29 cellular contexts compared by ENCODE assay signal in genomic region chr20:60240986-60241385, GRCh38.
"Had no signal": no experiment of that assay in that cellular context is flagged by ENCODE, and none has a peak within 500 bp of the region (broad histone marks: within the 10 kb centered on the region; RNA-seq: fewer than 3 reads in every experiment).

No MANE protein-coding gene starts in this region.

- H3K27me3 Mint-ChIP-seq: natural killer cell treated with Interleukin-12 subunit alpha and Interleukin-12 subunit beta and Interleukin-15 and Interleukin-18, amount 100 ng/mL, for 72 hours had no signal

- H3K27ac ChIP-seq: neutrophil, ovary, parathyroid adenoma, psoas muscle, right lobe of liver, sigmoid colon, stomach, thoracic aorta, thyroid gland, tibial nerve, upper lobe of left lung had no signal

- DNase-seq: naive thymus-derived CD8-positive, alpha-beta T cell; nephron progenitor cell; nucleus accumbens; ovary; posterior cingulate gyrus; psoas muscle; right cardiac atrium; right lobe of liver; sigmoid colon; small intestine; stimulated activated CD4-positive, alpha-beta T cell treated with anti-CD3 and anti-CD28 coated beads, Interleukin-15, amount 100 ng/mL, for 24 hours; stimulated activated CD4-positive, alpha-beta T cell treated with anti-CD3 and anti-CD28 coated beads, Interleukin-2, amount 100 ng/mL, for 24 hours; stimulated activated CD4-positive, alpha-beta T cell treated with anti-CD3 and anti-CD28 coated beads, Interleukin-2, amount 100 ng/mL, for 48 hours; stimulated activated CD4-positive, alpha-beta T cell treated with anti-CD3 and anti-CD28 coated beads, Interleukin-4, amount 100 ng/mL, for 24 hours; stimulated activated naive B cell treated with anti-CD40 and anti-IgM and Interleukin-4, amounts not matched to agents 10 μg/mL and 1 μg/mL and 100 μg/mL, for 72 hours; stimulated activated naive CD4-positive, alpha-beta T cell treated with Interleukin-2 at 50 U/mL for 16 hours; stomach; thyroid gland; trophoblast cell; upper lobe of left lung had no signal

- H3K9me3 ChIP-seq: neutrophil, ovary, psoas muscle, right lobe of liver, stomach, thoracic aorta, thyroid gland, tibial nerve, upper lobe of left lung had no signal

- ATAC-seq: naive thymus-derived CD8-positive, alpha-beta T cell; natural killer cell treated with Interleukin-12 subunit alpha and Interleukin-12 subunit beta and Interleukin-15 and Interleukin-18, amount 100 ng/mL, for 72 hours; psoas muscle; right cardiac atrium; right lobe of liver; stimulated activated effector memory CD8-positive, alpha-beta T cell treated with anti-CD3 and anti-CD28 coated beads, Interleukin-12 subunit alpha, Interleukin-12 subunit beta, amount 100 ng/mL, for 72 hours; stimulated activated naive B cell treated with anti-CD40 and anti-IgM and Interleukin-4, amounts not matched to agents 10 μg/mL and 1 μg/mL and 100 μg/mL, for 72 hours had no signal

- H3K27ac Mint-ChIP-seq: naive thymus-derived CD8-positive, alpha-beta T cell; natural killer cell treated with Interleukin-12 subunit alpha and Interleukin-12 subunit beta and Interleukin-15 and Interleukin-18, amount 100 ng/mL, for 72 hours; nephron progenitor cell; progenitor cell of endocrine pancreas; stimulated activated effector memory CD8-positive, alpha-beta T cell treated with anti-CD3 and anti-CD28 coated beads, Interleukin-12 subunit alpha, Interleukin-12 subunit beta, amount 100 ng/mL, for 72 hours; stimulated activated naive B cell treated with anti-CD40 and anti-IgM and Interleukin-4, amounts not matched to agents 10 μg/mL and 1 μg/mL and 100 μg/mL, for 72 hours; stimulated activated naive CD8-positive, alpha-beta T cell treated with anti-CD3 and anti-CD28 coated beads, Interleukin-15, Interleukin-2, amounts not matched to agents 100 ng/mL and 50 ng/mL, for 24 hours had no signal

- H3K9me3 Mint-ChIP-seq: naive thymus-derived CD8-positive, alpha-beta T cell; natural killer cell treated with Interleukin-12 subunit alpha and Interleukin-12 subunit beta and Interleukin-15 and Interleukin-18, amount 100 ng/mL, for 72 hours; neural crest cell; stimulated activated effector memory CD8-positive, alpha-beta T cell treated with anti-CD3 and anti-CD28 coated beads, Interleukin-12 subunit alpha, Interleukin-12 subunit beta, amount 100 ng/mL, for 72 hours; stimulated activated naive B cell treated with anti-CD40 and anti-IgM and Interleukin-4, amounts not matched to agents 10 μg/mL and 1 μg/mL and 100 μg/mL, for 72 hours; stimulated activated naive CD8-positive, alpha-beta T cell treated with anti-CD3 and anti-CD28 coated beads, Interleukin-15, Interleukin-2, amounts not matched to agents 100 ng/mL and 50 ng/mL, for 24 hours had no signal

- H3K4me1 Mint-ChIP-seq: stimulated activated effector memory CD8-positive, alpha-beta T cell treated with anti-CD3 and anti-CD28 coated beads, Interleukin-12 subunit alpha, Interleukin-12 subunit beta, amount 100 ng/mL, for 72 hours; stimulated activated naive B cell treated with anti-CD40 and anti-IgM and Interleukin-4, amounts not matched to agents 10 μg/mL and 1 μg/mL and 100 μg/mL, for 72 hours had no signal

- H3K36me3 ChIP-seq: neutrophil, ovary, right lobe of liver, sigmoid colon, stomach, thoracic aorta, thyroid gland, upper lobe of left lung had no signal

- H3K36me3 Mint-ChIP-seq: naive thymus-derived CD8-positive, alpha-beta T cell; natural killer cell treated with Interleukin-12 subunit alpha and Interleukin-12 subunit beta and Interleukin-15 and Interleukin-18, amount 100 ng/mL, for 72 hours; stimulated activated effector memory CD8-positive, alpha-beta T cell treated with anti-CD3 and anti-CD28 coated beads, Interleukin-12 subunit alpha, Interleukin-12 subunit beta, amount 100 ng/mL, for 72 hours; stimulated activated naive B cell treated with anti-CD40 and anti-IgM and Interleukin-4, amounts not matched to agents 10 μg/mL and 1 μg/mL and 100 μg/mL, for 72 hours had no signal

- H3K4me3 Mint-ChIP-seq: naive thymus-derived CD8-positive, alpha-beta T cell; natural killer cell treated with Interleukin-12 subunit alpha and Interleukin-12 subunit beta and Interleukin-15 and Interleukin-18, amount 100 ng/mL, for 72 hours; nephron progenitor cell; neural crest cell; stimulated activated effector memory CD8-positive, alpha-beta T cell treated with anti-CD3 and anti-CD28 coated beads, Interleukin-12 subunit alpha, Interleukin-12 subunit beta, amount 100 ng/mL, for 72 hours; stimulated activated naive B cell treated with anti-CD40 and anti-IgM and Interleukin-4, amounts not matched to agents 10 μg/mL and 1 μg/mL and 100 μg/mL, for 72 hours; stimulated activated naive CD8-positive, alpha-beta T cell treated with anti-CD3 and anti-CD28 coated beads, Interleukin-15, Interleukin-2, amounts not matched to agents 100 ng/mL and 50 ng/mL, for 24 hours had no signal
